10 cellular contexts compared by ENCODE assay signal in genomic region chr3:120678984-120679383, GRCh38. TPM values are rescaled to one million over a fixed set of nuclear protein-coding genes. Genes with fewer than 3 reads are reported as not detected.
DNase-seq lines count a peak whose midpoint lies in the region; ATAC-seq and TF ChIP-seq lines count a peak whose summit lies in the region.
"Had no signal": no experiment of that assay in that cellular context is flagged by ENCODE, and none has a peak within 500 bp of the region (broad histone marks: within the 10 kb centered on the region; RNA-seq: fewer than 3 reads in every experiment).

No MANE protein-coding gene starts in this region.

- no peak for TF ChIP-seq POLR2A in thyroid gland (IDR thresholded peaks at IDR 0.05)

- H3K36me3 ChIP-seq in thyroid gland = no peaks in the 10 kb centered on the region

- WGBS in thyroid gland, 2 donors = 84 to 85% methylated on average over 3 of the region's 3 CpGs

- H3K27ac ChIP-seq in thyroid gland = peak overlapping the region; percentile 61 to 91 (median 89)

- intact Hi-C loops in thyroid gland (cut with DNase I) = no loop called here

- TF ChIP-seq CTCF in thyroid gland (IDR thresholded peaks at IDR 0.05) (no peak), mesothelial cell of epicardium (IDR thresholded peaks at IDR 0.05; ENCODE audit: unreplicated experiment) (no peak)

- peaks cover 1% of the 10 kb centered on the region for H3K36me3 Mint-ChIP-seq in mesothelial cell of epicardium

- H3K4me1 Mint-ChIP-seq in mesothelial cell of epicardium = peaks cover 9% of the 10 kb centered on the region

- no peak overlapping the region for H3K4me3 Mint-ChIP-seq in mesothelial cell of epicardium

- H3K4me1 ChIP-seq in thyroid gland = peaks cover 37 to 40% of the 10 kb centered on the region in 2 donors

- no peaks in the 10 kb centered on the region for H3K9me3 ChIP-seq in thyroid gland

- no peak overlapping the region for H3K27ac Mint-ChIP-seq in mesothelial cell of epicardium

- H3K9me3 Mint-ChIP-seq in mesothelial cell of epicardium = peaks cover 11% of the 10 kb centered on the region

- DNase-seq in DMS 273 (lab: John Stamatoyannopoulos, UW; ENCODE audit: unreplicated experiment) (peak; percentile 32), DMS 273 treated with DMSO at 0.1 percent for 48 hours (lab: John Stamatoyannopoulos, UW) (no peak), NCI-H460 (ENCODE audit: extremely low read depth, low read depth) (peak; percentile 6), germinal center (ENCODE audit: low spot score) (peak; percentile 38), thyroid gland (no peak), activated gamma-delta T cell treated with Interleukin-2 at 50 U/mL for 16 hours (no peak), mesothelial cell of epicardium (ENCODE audit: low spot score in 2 of 2, unreplicated experiment in 2 of 2) (no peak)
- DNase-seq: stimulated activated CD4-positive, alpha-beta T cell treated with anti-CD3 and anti-CD28 coated beads, Interleukin-15, amount 100 ng/mL, for 24 hours had no signal

- H3K4me3 ChIP-seq in thyroid gland (replicated peaks in 1 of 3) = no peak overlapping the region

- ATAC-seq in GM21447 (IDR thresholded peaks at IDR 0.05; ENCODE audit: unreplicated experiment) = no peak

- no peaks in the 10 kb centered on the region for H3K27me3 ChIP-seq in thyroid gland

- H3K27me3 Mint-ChIP-seq in mesothelial cell of epicardium (ENCODE audit: low read depth) = peaks cover 1% of the 10 kb centered on the region

RNA-seq across cellular contexts. Expression of gene HGD, which starts 3.1 kb away (rescaled TPM):
- total RNA-seq in NCI-H460 (2014; rRNA removed; shearing (Covaris generic)) = 1.3 and 2.2 TPM in 2 replicates
- 1.1 and 4.6 TPM in 2 replicates for polyA plus RNA-seq in NCI-H460 (2014; cell fraction: nucleus; rRNA removed)
- total RNA-seq in thyroid gland (100 to 1,000 TPM in 1 of 4 donors, 10 to 100 TPM in 3; 36.8 to 136 (median 74.7) TPM), mesothelial cell of epicardium (0.29 to 0.67 TPM (median 0.60 TPM) in 3 replicates)
- total RNA-seq: A172 had no signal

Comparison
In these comparisons a context has a peak if more than half of its experiments do, and no peak if none do; other contexts are left out.
1. DNase-seq: peak in DMS 273 (single experiment), NCI-H460 (single experiment) and germinal center (single experiment); none in DMS 273 treated with DMSO at 0.1 percent for 48 hours (single experiment), thyroid gland (0 of 2), activated gamma-delta T cell treated with Interleukin-2 at 50 U/mL for 16 hours (single experiment) and mesothelial cell of epicardium (0 of 2).
2. RNA of gene HGD, which starts 3.1 kb away (total RNA-seq): 36.8 to 136 TPM in thyroid gland; 1.3 to 2.2 TPM in NCI-H460 and 0.29 to 0.67 TPM in mesothelial cell of epicardium; every median in the first group is over 10 times any median in the second.